In the genomic region with DNA sequence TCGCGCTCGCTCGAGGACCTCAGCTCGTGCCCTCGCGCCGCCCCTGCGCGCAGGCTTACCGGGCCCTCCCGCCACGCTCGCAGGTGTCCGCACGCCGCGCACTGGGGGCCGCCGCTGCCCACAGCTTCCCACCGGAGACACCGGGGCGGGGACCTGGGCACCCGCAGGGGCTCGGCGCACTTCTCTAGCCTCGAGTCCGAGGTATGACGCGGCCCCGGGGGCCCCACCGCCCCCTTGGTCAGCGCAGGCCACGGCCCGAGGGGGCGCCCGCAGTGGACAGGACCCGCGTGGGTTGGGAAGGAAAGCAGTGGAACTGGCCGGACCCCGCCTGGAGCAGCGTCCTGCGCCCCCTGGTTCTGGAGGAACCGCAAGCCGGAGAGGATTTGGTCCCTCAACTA, we compare ENCODE assay signal across 11 cellular contexts. TPM values are rescaled to one million over a fixed set of nuclear protein-coding genes. Genes with fewer than 3 reads are reported as not detected.
DNase-seq lines count a peak whose midpoint lies in the region; ATAC-seq and TF ChIP-seq lines count a peak whose summit lies in the region.
"Had no signal": no experiment of that assay in that cellular context is flagged by ENCODE, and none has a peak within 500 bp of the region (broad histone marks: within the 10 kb centered on the region; RNA-seq: fewer than 3 reads in every experiment).

No MANE protein-coding gene starts in this region.

- POLR2A ChIA-PET in A673 (lab: Charles Lee; ENCODE audit: low non-redundant PET), result no interaction called here

- intact Hi-C loops in A673 (cut with micrococcal nuclease; ENCODE audit: unreplicated experiment), result no loop called here

- ATAC-seq in HG03039 (IDR thresholded peaks at IDR 0.05; ENCODE audit: unreplicated experiment), result no peak

- H3K27me3 ChIP-seq in A673 (replicated peaks; ENCODE audit: insufficient read depth, low read depth, low read length, poor library complexity), result no peaks in the 10 kb centered on the region

- peaks cover 4% of the 10 kb centered on the region for H3K36me3 Mint-ChIP-seq in chondrocyte (ENCODE audit: low read depth)

- BruUV-seq in A673 (replicated peaks; lab: Mats Ljungman, UMichigan), result no TSS peak

- no peaks in the 10 kb centered on the region for H3K9me3 ChIP-seq in A673 (ENCODE audit: low read depth, low read length, poor library complexity, severe bottlenecking)
- H3K9me3 ChIP-seq in iPS-18c (ENCODE audit: control insufficient read depth, insufficient read depth, low read length), result no peaks in the 10 kb centered on the region
- H3K9me3 ChIP-seq: transverse colon had no signal

- no peak overlapping the region for H3K27ac Mint-ChIP-seq in chondrocyte (ENCODE audit: unreplicated experiment)
- H3K27ac Mint-ChIP-seq: CD4-positive, alpha-beta T cell had no signal

- H3K4me1 ChIP-seq in A673 (ENCODE audit: insufficient read depth, low read length, poor library complexity, severe bottlenecking), result peaks cover 13% of the 10 kb centered on the region

- peaks cover 23% of the 10 kb centered on the region for H3K4me1 Mint-ChIP-seq in chondrocyte (ENCODE audit: low read depth)

- DNase-seq in A673 (ENCODE audit: low spot score) (no peak), NB4 (ENCODE audit: low read depth) (peak; percentile 36), chondrocyte (ENCODE audit: low spot score) (no peak), NCI-H187 (lab: John Stamatoyannopoulos, UW) (no peak)
- DNase-seq: erythroblast, HFFc6, transverse colon had no signal

- CTCF ChIA-PET in A673 (lab: Charles Lee), result interaction anchor here (0.6 kb wide), 1 partner anchor 560 kb away, joined by 3 read pairs; no protein-coding TSS in a partner anchor

- H3K27ac ChIP-seq in A673 (ENCODE audit: low read depth, low read length, poor library complexity, severe bottlenecking), result peak overlapping the region; percentile 89

- no peaks in the 10 kb centered on the region for H3K27me3 Mint-ChIP-seq in chondrocyte (ENCODE audit: low read depth)

- H3K9me3 Mint-ChIP-seq in chondrocyte (ENCODE audit: low read depth), result no peaks in the 10 kb centered on the region
- H3K9me3 Mint-ChIP-seq: CD4-positive, alpha-beta T cell; HFFc6; memory B cell had no signal

- H3K4me3 Mint-ChIP-seq in chondrocyte (ENCODE audit: unreplicated experiment), result no peak overlapping the region

- TF ChIP-seq CTCF in A673 (conservative IDR thresholded peaks at IDR 0.05; ENCODE audit: low read depth, low read length) (no peak), NB4 (IDR thresholded peaks at IDR 0.05; ENCODE audit: low read depth, low read length) (no peak), chondrocyte (IDR thresholded peaks at IDR 0.05) (no peak)

- H3K4me3 ChIP-seq in A673 (ENCODE audit: low read depth, low read length, poor library complexity, severe bottlenecking) (peak overlapping the region; percentile 94), NB4 (ENCODE audit: low read depth, low read length) (no peak overlapping the region), iPS-18c (ENCODE audit: insufficient read depth, low read depth, low read length) (0 out of 2 replicates have a peak overlapping the region, but pooled peaks have one; percentile 9)

- H3K36me3 ChIP-seq in A673 (ENCODE audit: insufficient read depth, low read length, poor library complexity, severe bottlenecking), result peaks cover 21% of the 10 kb centered on the region
- H3K36me3 ChIP-seq: transverse colon had no signal

- no peak for TF ChIP-seq POLR2A in NB4 (IDR thresholded peaks at IDR 0.05; ENCODE audit: extremely low read depth, insufficient read length)

RNA-seq across cellular contexts. Expression of gene GRWD1, which starts 2.1 kb away (rescaled TPM):
- total RNA-seq in A673 (2021), result 86.4 and 109 TPM in 2 replicates
- 20.7 to 31.8 TPM (median 23.6 TPM) in 3 replicates for total RNA-seq in chondrocyte

RNA-seq across cellular contexts. Expression of gene KCNJ14, which starts 11.6 kb away (rescaled TPM):
- total RNA-seq in A673 (2021) (6.5 and 7.0 TPM in 2 replicates), chondrocyte (0.90 to 1.1 TPM (median 0.95 TPM) in 3 replicates)

RNA-seq across cellular contexts. Expression of gene CYTH2, which starts 25.4 kb away (rescaled TPM):
- total RNA-seq in A673 (2021) (120 and 125 TPM in 2 replicates), chondrocyte (68.7 to 76.7 TPM (median 69.9 TPM) in 3 replicates)

RNA-seq across cellular contexts. Expression of gene GRIN2D, which starts 50.3 kb away (rescaled TPM):
- 10.4 and 11.4 TPM in 2 replicates for total RNA-seq in A673 (2021)
- total RNA-seq in chondrocyte, result 2.4 to 5.1 TPM (median 4.9 TPM) in 3 replicates

RNA-seq across cellular contexts. Expression of gene KDELR1, which starts 52.4 kb away (rescaled TPM):
- total RNA-seq in A673 (2021) (197 and 200 TPM in 2 replicates), chondrocyte (251 to 261 TPM (median 251 TPM) in 3 replicates)
